In the genomic region with DNA sequence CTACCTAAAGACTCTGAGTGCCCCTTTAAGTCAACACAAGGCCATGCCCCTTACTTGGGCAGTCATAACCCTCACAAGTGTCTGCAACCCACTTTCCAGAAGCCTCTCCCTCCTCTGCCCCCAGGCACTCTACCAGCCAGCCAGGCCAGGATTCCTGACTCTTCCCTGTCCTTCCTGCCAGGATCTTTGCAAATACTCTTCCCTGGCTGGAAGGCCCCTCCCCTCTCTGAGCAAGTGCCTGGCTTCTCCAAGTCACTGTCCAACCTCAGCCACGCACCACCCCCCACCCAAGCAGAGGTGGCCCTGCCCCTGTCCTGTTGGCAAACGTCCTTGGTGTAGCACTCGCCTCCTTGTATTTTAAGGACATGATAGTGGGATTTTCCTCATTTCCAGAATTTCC, we compare ENCODE assay signal across 2 cellular contexts.
A peak's percentile ranks its signal among the peaks of the same experiment; 100 is the strongest.
TF ChIP-seq lines count a peak whose summit lies in the region.

No MANE protein-coding gene starts in this region.

TF ChIP-seq in SK-N-SH, 30 proteins besides CTCF, POLR2A, EP300 and RAD21:
- TF ChIP-seq, protein P1, sequence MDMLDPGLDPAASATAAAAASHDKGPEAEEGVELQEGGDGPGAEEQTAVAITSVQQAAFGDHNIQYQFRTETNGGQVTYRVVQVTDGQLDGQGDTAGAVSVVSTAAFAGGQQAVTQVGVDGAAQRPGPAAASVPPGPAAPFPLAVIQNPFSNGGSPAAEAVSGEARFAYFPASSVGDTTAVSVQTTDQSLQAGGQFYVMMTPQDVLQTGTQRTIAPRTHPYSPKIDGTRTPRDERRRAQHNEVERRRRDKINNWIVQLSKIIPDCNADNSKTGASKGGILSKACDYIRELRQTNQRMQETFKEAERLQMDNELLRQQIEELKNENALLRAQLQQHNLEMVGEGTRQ (IDR thresholded peaks at IDR 0.05; ENCODE audit: borderline replicate concordance, low read depth, low read length) = no peak
- TF ChIP-seq FOXM1 (IDR thresholded peaks at IDR 0.05; ENCODE audit: low read depth) = no peak
- TF ChIP-seq POLR2AphosphoS5 (IDR thresholded peaks at IDR 0.05; ENCODE audit: low read depth, low read length) = no peak
- TF ChIP-seq NRF1 (IDR thresholded peaks at IDR 0.05; ENCODE audit: low read depth, low read length) = no peak
- TF ChIP-seq, protein P2, sequence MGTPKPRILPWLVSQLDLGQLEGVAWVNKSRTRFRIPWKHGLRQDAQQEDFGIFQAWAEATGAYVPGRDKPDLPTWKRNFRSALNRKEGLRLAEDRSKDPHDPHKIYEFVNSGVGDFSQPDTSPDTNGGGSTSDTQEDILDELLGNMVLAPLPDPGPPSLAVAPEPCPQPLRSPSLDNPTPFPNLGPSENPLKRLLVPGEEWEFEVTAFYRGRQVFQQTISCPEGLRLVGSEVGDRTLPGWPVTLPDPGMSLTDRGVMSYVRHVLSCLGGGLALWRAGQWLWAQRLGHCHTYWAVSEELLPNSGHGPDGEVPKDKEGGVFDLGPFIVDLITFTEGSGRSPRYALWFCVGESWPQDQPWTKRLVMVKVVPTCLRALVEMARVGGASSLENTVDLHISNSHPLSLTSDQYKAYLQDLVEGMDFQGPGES (IDR thresholded peaks at IDR 0.05; ENCODE audit: low read depth, low read length) = no peak
- no peak for TF ChIP-seq TCF12 (IDR thresholded peaks at IDR 0.05)

TF ChIP-seq in HepG2, 621 proteins besides CTCF, POLR2A, EP300 and RAD21:
- TF ChIP-seq, protein P3, sequence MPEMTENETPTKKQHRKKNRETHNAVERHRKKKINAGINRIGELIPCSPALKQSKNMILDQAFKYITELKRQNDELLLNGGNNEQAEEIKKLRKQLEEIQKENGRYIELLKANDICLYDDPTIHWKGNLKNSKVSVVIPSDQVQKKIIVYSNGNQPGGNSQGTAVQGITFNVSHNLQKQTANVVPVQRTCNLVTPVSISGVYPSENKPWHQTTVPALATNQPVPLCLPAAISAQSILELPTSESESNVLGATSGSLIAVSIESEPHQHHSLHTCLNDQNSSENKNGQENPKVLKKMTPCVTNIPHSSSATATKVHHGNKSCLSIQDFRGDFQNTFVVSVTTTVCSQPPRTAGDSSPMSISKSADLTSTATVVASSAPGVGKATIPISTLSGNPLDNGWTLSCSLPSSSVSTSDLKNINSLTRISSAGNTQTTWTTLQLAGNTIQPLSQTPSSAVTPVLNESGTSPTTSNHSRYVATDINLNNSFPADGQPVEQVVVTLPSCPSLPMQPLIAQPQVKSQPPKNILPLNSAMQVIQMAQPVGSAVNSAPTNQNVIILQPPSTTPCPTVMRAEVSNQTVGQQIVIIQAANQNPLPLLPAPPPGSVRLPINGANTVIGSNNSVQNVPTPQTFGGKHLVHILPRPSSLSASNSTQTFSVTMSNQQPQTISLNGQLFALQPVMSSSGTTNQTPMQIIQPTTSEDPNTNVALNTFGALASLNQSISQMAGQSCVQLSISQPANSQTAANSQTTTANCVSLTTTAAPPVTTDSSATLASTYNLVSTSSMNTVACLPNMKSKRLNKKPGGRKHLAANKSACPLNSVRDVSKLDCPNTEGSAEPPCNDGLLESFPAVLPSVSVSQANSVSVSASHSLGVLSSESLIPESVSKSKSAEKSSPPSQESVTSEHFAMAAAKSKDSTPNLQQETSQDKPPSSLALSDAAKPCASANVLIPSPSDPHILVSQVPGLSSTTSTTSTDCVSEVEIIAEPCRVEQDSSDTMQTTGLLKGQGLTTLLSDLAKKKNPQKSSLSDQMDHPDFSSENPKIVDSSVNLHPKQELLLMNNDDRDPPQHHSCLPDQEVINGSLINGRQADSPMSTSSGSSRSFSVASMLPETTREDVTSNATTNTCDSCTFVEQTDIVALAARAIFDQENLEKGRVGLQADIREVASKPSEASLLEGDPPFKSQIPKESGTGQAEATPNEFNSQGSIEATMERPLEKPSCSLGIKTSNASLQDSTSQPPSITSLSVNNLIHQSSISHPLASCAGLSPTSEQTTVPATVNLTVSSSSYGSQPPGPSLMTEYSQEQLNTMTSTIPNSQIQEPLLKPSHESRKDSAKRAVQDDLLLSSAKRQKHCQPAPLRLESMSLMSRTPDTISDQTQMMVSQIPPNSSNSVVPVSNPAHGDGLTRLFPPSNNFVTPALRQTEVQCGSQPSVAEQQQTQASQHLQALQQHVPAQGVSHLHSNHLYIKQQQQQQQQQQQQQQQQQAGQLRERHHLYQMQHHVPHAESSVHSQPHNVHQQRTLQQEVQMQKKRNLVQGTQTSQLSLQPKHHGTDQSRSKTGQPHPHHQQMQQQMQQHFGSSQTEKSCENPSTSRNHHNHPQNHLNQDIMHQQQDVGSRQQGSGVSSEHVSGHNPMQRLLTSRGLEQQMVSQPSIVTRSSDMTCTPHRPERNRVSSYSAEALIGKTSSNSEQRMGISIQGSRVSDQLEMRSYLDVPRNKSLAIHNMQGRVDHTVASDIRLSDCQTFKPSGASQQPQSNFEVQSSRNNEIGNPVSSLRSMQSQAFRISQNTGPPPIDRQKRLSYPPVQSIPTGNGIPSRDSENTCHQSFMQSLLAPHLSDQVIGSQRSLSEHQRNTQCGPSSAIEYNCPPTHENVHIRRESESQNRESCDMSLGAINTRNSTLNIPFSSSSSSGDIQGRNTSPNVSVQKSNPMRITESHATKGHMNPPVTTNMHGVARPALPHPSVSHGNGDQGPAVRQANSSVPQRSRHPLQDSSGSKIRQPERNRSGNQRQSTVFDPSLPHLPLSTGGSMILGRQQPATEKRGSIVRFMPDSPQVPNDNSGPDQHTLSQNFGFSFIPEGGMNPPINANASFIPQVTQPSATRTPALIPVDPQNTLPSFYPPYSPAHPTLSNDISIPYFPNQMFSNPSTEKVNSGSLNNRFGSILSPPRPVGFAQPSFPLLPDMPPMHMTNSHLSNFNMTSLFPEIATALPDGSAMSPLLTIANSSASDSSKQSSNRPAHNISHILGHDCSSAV (CRISPR knock-in tag; IDR thresholded peaks at IDR 0.05; ENCODE audit: borderline replicate concordance) = no peak
- TF ChIP-seq ZNF10 (CRISPR knock-in tag; IDR thresholded peaks at IDR 0.05; ENCODE audit: borderline replicate concordance, low read depth) (no peak), ZNF253 (CRISPR knock-in tag; IDR thresholded peaks at IDR 0.05; ENCODE audit: borderline replicate concordance) (no peak), NFRKB (IDR thresholded peaks at IDR 0.05) (no peak), ZSCAN20 (CRISPR knock-in tag; IDR thresholded peaks at IDR 0.05; ENCODE audit: borderline replicate concordance) (no peak), ZNF101 (CRISPR knock-in tag; IDR thresholded peaks at IDR 0.05; ENCODE audit: borderline replicate concordance, low read depth) (no peak), ZIK1 (CRISPR knock-in tag; IDR thresholded peaks at IDR 0.05; ENCODE audit: borderline replicate concordance, low read depth) (no peak), MIXL1 (CRISPR knock-in tag; IDR thresholded peaks at IDR 0.05) (no peak), JUN (CRISPR knock-in tag; IDR thresholded peaks at IDR 0.05) (no peak), ZNF562 (CRISPR knock-in tag; IDR thresholded peaks at IDR 0.05; ENCODE audit: borderline replicate concordance) (no peak), WIZ (CRISPR knock-in tag; IDR thresholded peaks at IDR 0.05) (no peak), ARHGAP35 (CRISPR knock-in tag; IDR thresholded peaks at IDR 0.05; ENCODE audit: borderline replicate concordance) (no peak), ZNF737 (CRISPR knock-in tag; IDR thresholded peaks at IDR 0.05; ENCODE audit: borderline replicate concordance) (no peak), ZNF839 (CRISPR knock-in tag; IDR thresholded peaks at IDR 0.05; ENCODE audit: borderline replicate concordance) (no peak), SALL1 (CRISPR knock-in tag; IDR thresholded peaks at IDR 0.05) (peak; percentile 7; the same call in 1 of the 2 replicates), JDP2 (CRISPR knock-in tag; IDR thresholded peaks at IDR 0.05; ENCODE audit: borderline replicate concordance) (no peak), KDM5B (CRISPR knock-in tag; IDR thresholded peaks at IDR 0.05; ENCODE audit: borderline replicate concordance) (peak; percentile 29; the same call in 1 of the 2 replicates), ZNF121 (CRISPR knock-in tag; IDR thresholded peaks at IDR 0.05) (0 out of 2 replicates have a peak, but pooled peaks have one; percentile 38), GPN1 (CRISPR knock-in tag; IDR thresholded peaks at IDR 0.05; ENCODE audit: borderline replicate concordance) (no peak)
- TF ChIP-seq, protein P4, sequence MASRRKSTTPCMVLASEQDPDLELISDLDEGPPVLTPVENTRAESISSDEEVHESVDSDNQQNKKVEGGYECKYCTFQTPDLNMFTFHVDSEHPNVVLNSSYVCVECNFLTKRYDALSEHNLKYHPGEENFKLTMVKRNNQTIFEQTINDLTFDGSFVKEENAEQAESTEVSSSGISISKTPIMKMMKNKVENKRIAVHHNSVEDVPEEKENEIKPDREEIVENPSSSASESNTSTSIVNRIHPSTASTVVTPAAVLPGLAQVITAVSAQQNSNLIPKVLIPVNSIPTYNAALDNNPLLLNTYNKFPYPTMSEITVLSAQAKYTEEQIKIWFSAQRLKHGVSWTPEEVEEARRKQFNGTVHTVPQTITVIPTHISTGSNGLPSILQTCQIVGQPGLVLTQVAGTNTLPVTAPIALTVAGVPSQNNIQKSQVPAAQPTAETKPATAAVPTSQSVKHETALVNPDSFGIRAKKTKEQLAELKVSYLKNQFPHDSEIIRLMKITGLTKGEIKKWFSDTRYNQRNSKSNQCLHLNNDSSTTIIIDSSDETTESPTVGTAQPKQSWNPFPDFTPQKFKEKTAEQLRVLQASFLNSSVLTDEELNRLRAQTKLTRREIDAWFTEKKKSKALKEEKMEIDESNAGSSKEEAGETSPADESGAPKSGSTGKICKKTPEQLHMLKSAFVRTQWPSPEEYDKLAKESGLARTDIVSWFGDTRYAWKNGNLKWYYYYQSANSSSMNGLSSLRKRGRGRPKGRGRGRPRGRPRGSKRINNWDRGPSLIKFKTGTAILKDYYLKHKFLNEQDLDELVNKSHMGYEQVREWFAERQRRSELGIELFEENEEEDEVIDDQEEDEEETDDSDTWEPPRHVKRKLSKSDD (CRISPR knock-in tag; IDR thresholded peaks at IDR 0.05; ENCODE audit: low read depth) = no peak
- TF ChIP-seq, protein P5, sequence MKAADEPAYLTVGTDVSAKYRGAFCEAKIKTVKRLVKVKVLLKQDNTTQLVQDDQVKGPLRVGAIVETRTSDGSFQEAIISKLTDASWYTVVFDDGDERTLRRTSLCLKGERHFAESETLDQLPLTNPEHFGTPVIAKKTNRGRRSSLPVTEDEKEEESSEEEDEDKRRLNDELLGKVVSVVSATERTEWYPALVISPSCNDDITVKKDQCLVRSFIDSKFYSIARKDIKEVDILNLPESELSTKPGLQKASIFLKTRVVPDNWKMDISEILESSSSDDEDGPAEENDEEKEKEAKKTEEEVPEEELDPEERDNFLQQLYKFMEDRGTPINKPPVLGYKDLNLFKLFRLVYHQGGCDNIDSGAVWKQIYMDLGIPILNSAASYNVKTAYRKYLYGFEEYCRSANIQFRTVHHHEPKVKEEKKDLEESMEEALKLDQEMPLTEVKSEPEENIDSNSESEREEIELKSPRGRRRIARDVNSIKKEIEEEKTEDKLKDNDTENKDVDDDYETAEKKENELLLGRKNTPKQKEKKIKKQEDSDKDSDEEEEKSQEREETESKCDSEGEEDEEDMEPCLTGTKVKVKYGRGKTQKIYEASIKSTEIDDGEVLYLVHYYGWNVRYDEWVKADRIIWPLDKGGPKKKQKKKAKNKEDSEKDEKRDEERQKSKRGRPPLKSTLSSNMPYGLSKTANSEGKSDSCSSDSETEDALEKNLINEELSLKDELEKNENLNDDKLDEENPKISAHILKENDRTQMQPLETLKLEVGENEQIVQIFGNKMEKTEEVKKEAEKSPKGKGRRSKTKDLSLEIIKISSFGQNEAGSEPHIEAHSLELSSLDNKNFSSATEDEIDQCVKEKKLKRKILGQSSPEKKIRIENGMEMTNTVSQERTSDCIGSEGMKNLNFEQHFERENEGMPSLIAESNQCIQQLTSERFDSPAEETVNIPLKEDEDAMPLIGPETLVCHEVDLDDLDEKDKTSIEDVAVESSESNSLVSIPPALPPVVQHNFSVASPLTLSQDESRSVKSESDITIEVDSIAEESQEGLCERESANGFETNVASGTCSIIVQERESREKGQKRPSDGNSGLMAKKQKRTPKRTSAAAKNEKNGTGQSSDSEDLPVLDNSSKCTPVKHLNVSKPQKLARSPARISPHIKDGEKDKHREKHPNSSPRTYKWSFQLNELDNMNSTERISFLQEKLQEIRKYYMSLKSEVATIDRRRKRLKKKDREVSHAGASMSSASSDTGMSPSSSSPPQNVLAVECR (CRISPR knock-in tag; IDR thresholded peaks at IDR 0.05; ENCODE audit: borderline replicate concordance) = no peak
- TF ChIP-seq, protein P6, sequence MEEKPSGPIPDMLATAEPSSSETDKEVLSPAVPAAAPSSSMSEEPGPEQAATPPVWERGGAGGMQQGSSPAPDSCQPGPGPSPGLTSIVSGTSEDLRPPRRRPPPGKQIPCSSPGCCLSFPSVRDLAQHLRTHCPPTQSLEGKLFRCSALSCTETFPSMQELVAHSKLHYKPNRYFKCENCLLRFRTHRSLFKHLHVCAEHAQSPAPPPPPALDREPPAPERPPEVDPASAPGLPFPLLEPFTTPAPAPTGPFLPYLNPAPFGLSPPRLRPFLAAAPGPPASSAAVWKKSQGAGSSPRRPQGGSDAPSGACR (CRISPR knock-in tag; IDR thresholded peaks at IDR 0.05) = no peak
- TF ChIP-seq, protein P7, sequence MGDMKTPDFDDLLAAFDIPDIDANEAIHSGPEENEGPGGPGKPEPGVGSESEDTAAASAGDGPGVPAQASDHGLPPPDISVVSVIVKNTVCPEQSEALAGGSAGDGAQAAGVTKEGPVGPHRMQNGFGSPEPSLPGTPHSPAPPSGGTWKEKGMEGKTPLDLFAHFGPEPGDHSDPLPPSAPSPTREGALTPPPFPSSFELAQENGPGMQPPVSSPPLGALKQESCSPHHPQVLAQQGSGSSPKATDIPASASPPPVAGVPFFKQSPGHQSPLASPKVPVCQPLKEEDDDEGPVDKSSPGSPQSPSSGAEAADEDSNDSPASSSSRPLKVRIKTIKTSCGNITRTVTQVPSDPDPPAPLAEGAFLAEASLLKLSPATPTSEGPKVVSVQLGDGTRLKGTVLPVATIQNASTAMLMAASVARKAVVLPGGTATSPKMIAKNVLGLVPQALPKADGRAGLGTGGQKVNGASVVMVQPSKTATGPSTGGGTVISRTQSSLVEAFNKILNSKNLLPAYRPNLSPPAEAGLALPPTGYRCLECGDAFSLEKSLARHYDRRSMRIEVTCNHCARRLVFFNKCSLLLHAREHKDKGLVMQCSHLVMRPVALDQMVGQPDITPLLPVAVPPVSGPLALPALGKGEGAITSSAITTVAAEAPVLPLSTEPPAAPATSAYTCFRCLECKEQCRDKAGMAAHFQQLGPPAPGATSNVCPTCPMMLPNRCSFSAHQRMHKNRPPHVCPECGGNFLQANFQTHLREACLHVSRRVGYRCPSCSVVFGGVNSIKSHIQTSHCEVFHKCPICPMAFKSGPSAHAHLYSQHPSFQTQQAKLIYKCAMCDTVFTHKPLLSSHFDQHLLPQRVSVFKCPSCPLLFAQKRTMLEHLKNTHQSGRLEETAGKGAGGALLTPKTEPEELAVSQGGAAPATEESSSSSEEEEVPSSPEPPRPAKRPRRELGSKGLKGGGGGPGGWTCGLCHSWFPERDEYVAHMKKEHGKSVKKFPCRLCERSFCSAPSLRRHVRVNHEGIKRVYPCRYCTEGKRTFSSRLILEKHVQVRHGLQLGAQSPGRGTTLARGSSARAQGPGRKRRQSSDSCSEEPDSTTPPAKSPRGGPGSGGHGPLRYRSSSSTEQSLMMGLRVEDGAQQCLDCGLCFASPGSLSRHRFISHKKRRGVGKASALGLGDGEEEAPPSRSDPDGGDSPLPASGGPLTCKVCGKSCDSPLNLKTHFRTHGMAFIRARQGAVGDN (CRISPR knock-in tag; IDR thresholded peaks at IDR 0.05) = no peak
